ENCODE assay signal across 2 cellular contexts in genomic region chr22:38924197-38924952, GRCh38.
TF ChIP-seq lines count a peak whose summit lies in the region.

No MANE protein-coding gene starts in this region.

TF ChIP-seq in HCT116, 20 proteins besides CTCF, POLR2A, EP300 and RAD21:
- TF ChIP-seq CBX3 (IDR thresholded peaks at IDR 0.05; ENCODE audit: low read depth), result peak; percentile 14
- TF ChIP-seq SIN3A (IDR thresholded peaks at IDR 0.05; ENCODE audit: low read depth), result peak; percentile 32; the same call in 1 of the 2 replicates
- no peak for TF ChIP-seq EZH2phosphoT487 (IDR thresholded peaks at IDR 0.05; ENCODE audit: borderline replicate concordance)
- peak; percentile 57; the same call in 1 of the 2 replicates for TF ChIP-seq SRF (IDR thresholded peaks at IDR 0.05; ENCODE audit: low read depth)
- TF ChIP-seq JUND (IDR thresholded peaks at IDR 0.05), result peak; percentile 89
- peak; percentile 91 for TF ChIP-seq TCF7L2 (IDR thresholded peaks at IDR 0.05; ENCODE audit: borderline replicate concordance, extremely low read depth, insufficient read depth, insufficient read length)
- no peak for TF ChIP-seq EGR1 (IDR thresholded peaks at IDR 0.05; ENCODE audit: low read depth)
- TF ChIP-seq, protein P1, sequence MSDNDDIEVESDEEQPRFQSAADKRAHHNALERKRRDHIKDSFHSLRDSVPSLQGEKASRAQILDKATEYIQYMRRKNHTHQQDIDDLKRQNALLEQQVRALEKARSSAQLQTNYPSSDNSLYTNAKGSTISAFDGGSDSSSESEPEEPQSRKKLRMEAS (IDR thresholded peaks at IDR 0.05), result peak; percentile 75
- peak; percentile 90 for TF ChIP-seq FOSL1 (IDR thresholded peaks at IDR 0.05; ENCODE audit: low read depth)
- no peak for TF ChIP-seq ELF1 (IDR thresholded peaks at IDR 0.05; ENCODE audit: borderline replicate concordance, low read depth)
- peak; percentile 24 for TF ChIP-seq ZBTB33 (IDR thresholded peaks at IDR 0.05; ENCODE audit: extremely low read depth, insufficient replicate concordance, low read length)
- TF ChIP-seq CEBPB (IDR thresholded peaks at IDR 0.05; ENCODE audit: low read depth), result peak; percentile 68
- peak; percentile 83 for TF ChIP-seq SP1 (IDR thresholded peaks at IDR 0.05; ENCODE audit: low read depth)
- TF ChIP-seq POLR2AphosphoS5 (IDR thresholded peaks at IDR 0.05; ENCODE audit: low read depth, low read length), result peak; percentile 16; the same call in 1 of the 2 replicates

TF ChIP-seq in endothelial cell of umbilical vein, 7 proteins besides CTCF, POLR2A, EP300 and RAD21:
- no peak for TF ChIP-seq MYC (IDR thresholded peaks at IDR 0.05; ENCODE audit: low read depth, low read length)
- TF ChIP-seq GATA2 (IDR thresholded peaks at IDR 0.05; ENCODE audit: insufficient read depth, insufficient read length, low read depth, low read length), result peak; percentile 58
- TF ChIP-seq EZH2 (IDR thresholded peaks at IDR 0.05; ENCODE audit: borderline replicate concordance, low read depth, low read length, severe bottlenecking), result no peak
- TF ChIP-seq, protein P1 (IDR thresholded peaks at IDR 0.05; ENCODE audit: insufficient read depth, insufficient read length), result no peak
- peak; percentile 73 for TF ChIP-seq JUN (IDR thresholded peaks at IDR 0.05; ENCODE audit: borderline replicate concordance, insufficient read depth, insufficient read length, low read depth)
- TF ChIP-seq FOS (IDR thresholded peaks at IDR 0.05; ENCODE audit: borderline replicate concordance, insufficient read depth, low read length), result peak; percentile 77
- peak; percentile 48 for TF ChIP-seq POLR2AphosphoS5 (IDR thresholded peaks at IDR 0.05; ENCODE audit: insufficient read depth, low read depth, low read length)
